ENCODE assay signal across 11 cellular contexts in the genomic region with DNA sequence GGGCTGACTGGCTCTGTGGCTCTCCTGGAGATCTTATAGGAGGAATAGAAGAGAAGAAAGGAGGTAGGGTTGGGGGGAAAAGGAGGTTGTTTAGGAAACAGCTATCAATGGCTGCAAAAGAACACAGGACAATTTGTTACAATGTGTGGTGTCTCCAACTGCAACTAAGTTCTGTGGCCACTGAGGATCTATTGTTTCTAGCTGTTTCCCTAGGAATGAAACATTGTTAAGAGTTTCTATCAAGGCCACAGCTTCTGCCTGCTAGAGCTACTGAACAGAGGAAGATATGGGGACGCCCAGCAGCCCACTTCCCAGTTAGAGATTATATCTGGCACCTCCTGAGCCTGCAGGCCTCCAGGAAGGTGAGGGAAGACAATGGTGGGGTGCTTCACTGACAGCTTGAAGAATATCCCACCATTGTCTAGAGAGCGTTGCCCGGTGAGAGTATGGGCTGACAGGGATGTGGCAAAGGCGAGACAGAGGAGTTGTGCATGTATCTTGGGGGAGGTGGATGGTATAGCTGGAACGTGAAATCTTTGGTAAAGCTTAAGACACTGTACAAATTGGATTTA. TPM values are rescaled to one million over a fixed set of nuclear protein-coding genes. Genes with fewer than 3 reads are reported as not detected.
DNase-seq lines count a peak whose midpoint lies in the region; ATAC-seq and TF ChIP-seq lines count a peak whose summit lies in the region.
"Had no signal": no experiment of that assay in that cellular context is flagged by ENCODE, and none has a peak within 500 bp of the region (broad histone marks: within the 10 kb centered on the region; RNA-seq: fewer than 3 reads in every experiment).

No MANE protein-coding gene starts in this region.

- H3K4me3 Mint-ChIP-seq in T-helper 17 cell, result no peak overlapping the region
- H3K4me3 Mint-ChIP-seq: T-cell had no signal

- H3K4me3 ChIP-seq in HFF-Myc (replicated peaks; ENCODE audit: low read depth, low read length), result peak overlapping the region; percentile 96
- peak overlapping the region; percentile 59 to 96 (median 82) for H3K4me3 ChIP-seq in fibroblast of lung (replicated peaks in 1 of 4; ENCODE audit: control extremely low read depth in 1 of 4, insufficient read depth in 1 of 4, low read depth in 3 of 4, low read length in 4 of 4)
- H3K4me3 ChIP-seq in skeletal muscle cell (ENCODE audit: low read depth, low read length), result peak overlapping the region; percentile 93

- H3K27me3 ChIP-seq in fibroblast of lung (ENCODE audit: control insufficient read depth, insufficient read depth, low read length), result no peaks in the 10 kb centered on the region

- ATAC-seq in T-helper 17 cell, result no peak
- ATAC-seq: esophagus mucosa, T-cell had no signal

- H3K4me1 ChIP-seq in fibroblast of lung (ENCODE audit: control insufficient read depth, extremely low read depth, insufficient read depth, low read length), result peaks cover 10% of the 10 kb centered on the region

- H3K27ac Mint-ChIP-seq in T-helper 17 cell, result peak overlapping the region; percentile 63
- H3K27ac Mint-ChIP-seq: T-cell had no signal

- peaks cover 16% of the 10 kb centered on the region for H3K4me1 Mint-ChIP-seq in T-helper 17 cell

- DNase-seq in HFF-Myc (ENCODE audit: extremely low read depth, low read depth), result no peak
- DNase-seq in T-helper 17 cell, result no peak
- DNase-seq in fibroblast of lung (ENCODE audit: low read depth in 2 of 2), result no peak
- no peak for DNase-seq in skeletal muscle cell (ENCODE audit: low read depth)
- no peak for DNase-seq in NCI-H1930 (lab: John Stamatoyannopoulos, UW)
- DNase-seq in NCI-H2196 treated with DMSO at 0.1 percent for 48 hours (lab: John Stamatoyannopoulos, UW; ENCODE audit: unreplicated experiment), result no peak
- no peak for DNase-seq in stimulated activated CD4-positive, alpha-beta T cell treated with anti-CD3 and anti-CD28 coated beads, Interleukin-1b, Interleukin-23, amount 100 ng/mL, for 48 hours
- DNase-seq: NCI-H446 treated with DMSO at 0.1 percent for 48 hours, T-cell had no signal

- peaks cover 4% of the 10 kb centered on the region for H4K20me1 ChIP-seq in fibroblast of lung (ENCODE audit: control insufficient read depth, extremely low read depth, insufficient read depth, low read length)

- H3K9ac ChIP-seq in fibroblast of lung (ENCODE audit: insufficient read depth, low read length), result no peak overlapping the region

- TF ChIP-seq CTCF in HFF-Myc (IDR thresholded peaks at IDR 0.05; ENCODE audit: low read depth, low read length, missing control alignments) (no peak), fibroblast of lung (conservative IDR thresholded peaks at IDR 0.05 in 1 of 2, IDR thresholded peaks at IDR 0.05 in 1 of 2; ENCODE audit: low read depth in 1 of 2, low read length in 2 of 2) (no peak)

- H3K36me3 ChIP-seq in fibroblast of lung (ENCODE audit: control insufficient read depth, insufficient read depth, low read length), result peaks cover 29% of the 10 kb centered on the region

- H3K79me2 ChIP-seq in fibroblast of lung (ENCODE audit: control insufficient read depth, insufficient read depth, low read length), result peaks cover 60% of the 10 kb centered on the region

- H3K36me3 Mint-ChIP-seq in T-helper 17 cell (ENCODE audit: low read depth), result peaks cover 5% of the 10 kb centered on the region

- H2AFZ ChIP-seq in fibroblast of lung (ENCODE audit: low read length), result no peak overlapping the region

- no peak overlapping the region for H3K27ac ChIP-seq in fibroblast of lung (ENCODE audit: insufficient read depth, low read length)

- H3K9me3 ChIP-seq in T-helper 17 cell (ENCODE audit: control insufficient read depth, low read length, poor library complexity, severe bottlenecking) (no peaks in the 10 kb centered on the region), fibroblast of lung (ENCODE audit: control insufficient read depth, insufficient read depth, low read depth, low read length) (no peaks in the 10 kb centered on the region)

- peak overlapping the region; percentile 70 for H3K4me2 ChIP-seq in fibroblast of lung (ENCODE audit: extremely low read depth, insufficient read depth, low read length)

- peaks cover 26% of the 10 kb centered on the region for H3K27me3 Mint-ChIP-seq in T-helper 17 cell

RNA-seq across cellular contexts. Expression of a gene that starts 4.0 kb away (rescaled TPM):
- total RNA-seq in T-helper 17 cell (1 to 10 TPM in 1 of 2 donors, under 1 TPM in 1; 0.77 to 1.5 TPM), fibroblast of lung (367 and 537 TPM in 2 replicates)
- polyA plus RNA-seq in fibroblast of lung, result 548 and 754 TPM in 2 replicates
- 398 and 550 TPM in 2 replicates for polyA plus RNA-seq in fibroblast of lung (2012)
- polyA minus RNA-seq in fibroblast of lung (ENCODE audit: low replicate concordance), result 625 and 720 TPM in 2 replicates

RNA-seq across cellular contexts. Expression of a gene that starts 21.0 kb away (rescaled TPM):
- total RNA-seq in T-helper 17 cell, result under 1 TPM in 1 of 2 donors, not detected in 1; 0.80 TPM
- not detected in 2 replicates for total RNA-seq in fibroblast of lung
- polyA plus RNA-seq in fibroblast of lung, result not detected in 2 replicates
- not detected in 2 replicates for polyA plus RNA-seq in fibroblast of lung (2012)
- polyA minus RNA-seq in fibroblast of lung (ENCODE audit: low replicate concordance), result not detected in 2 replicates
- total RNA-seq: esophagus mucosa, G401, T-cell had no signal

Comparison
In these comparisons a context has a peak if more than half of its experiments do, and no peak if none do; other contexts are left out.
1. RNA of a gene that starts 4.0 kb away (total RNA-seq): 367 to 537 TPM in fibroblast of lung; 0.77 to 1.5 TPM in T-helper 17 cell; every median in the first group is over 100 times any median in the second.
2. Peak in every context shown above with its lines, with median percentiles within 50 percentile points of each other: H3K4me3 ChIP-seq.